In the genomic region with DNA sequence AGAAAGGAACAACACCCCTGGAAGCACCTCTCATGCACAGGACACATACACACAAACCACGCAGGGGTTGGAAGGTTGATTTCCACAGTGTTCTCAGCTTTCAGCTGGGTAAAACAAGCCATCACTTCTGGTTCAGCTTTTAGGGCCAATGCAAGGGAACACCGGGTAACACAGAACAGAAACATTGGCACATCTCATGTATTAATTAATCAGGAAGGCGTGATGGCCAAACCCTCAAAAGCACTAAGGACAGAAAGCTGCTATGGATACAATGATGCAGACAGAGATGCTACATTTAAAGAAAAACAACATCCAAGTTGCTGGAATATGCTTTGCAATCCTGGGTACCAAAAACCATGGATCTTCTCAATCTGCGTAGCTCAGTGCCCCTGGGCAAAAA, we compare ENCODE assay signal across 10 cellular contexts.
DNase-seq lines count a peak whose midpoint lies in the region; ATAC-seq, FAIRE-seq and TF ChIP-seq lines count a peak whose summit lies in the region.
"Had no signal": no experiment of that assay in that cellular context is flagged by ENCODE, and none has a peak within 500 bp of the region (broad histone marks: within the 10 kb centered on the region; RNA-seq: fewer than 3 reads in every experiment).

No MANE protein-coding gene starts in this region.

- CTCF ChIA-PET in BJ (lab: Yijun Ruan, JAX) (interaction anchor here (0.7 to 3.7 kb wide), 28 partner anchors 8 to 466 kb away, joined by 3 to 61 read pairs (median 6); partner anchors contain the start of genes BEND6 and DST), SK-N-SH (lab: Yijun Ruan, JAX) (interaction anchor here (0.6 to 6.4 kb wide), 30 partner anchors 10 to 524 kb away, joined by 3 to 120 read pairs (median 5); partner anchors contain the start of genes BEND6 and DST)

- H3K27me3 ChIP-seq in BJ (ENCODE audit: control insufficient read depth, insufficient read depth, low read length), result no peaks in the 10 kb centered on the region
- H3K27me3 ChIP-seq in SK-N-SH (ENCODE audit: insufficient read depth), result no peaks in the 10 kb centered on the region
- no peaks in the 10 kb centered on the region for H3K27me3 ChIP-seq in pancreas

- H3K36me3 ChIP-seq in BJ (ENCODE audit: control insufficient read depth, insufficient read depth, low read length) (no peaks in the 10 kb centered on the region), SK-N-SH (replicated peaks in 1 of 2; ENCODE audit: control insufficient read depth in 1 of 2, insufficient read depth in 2 of 2, low read length in 1 of 2) (peaks cover 4% of the 10 kb centered on the region in 2 experiments), pancreas (no peaks in the 10 kb centered on the region), kidney (ENCODE audit: control insufficient read depth in 1 of 2, insufficient read depth in 2 of 2, low read length in 2 of 2) (no peaks in the 10 kb centered on the region)

- peak overlapping the region; percentile 84 for H3K4me2 ChIP-seq in SK-N-SH

- POLR2A ChIA-PET in BJ (lab: Charles Lee) (interaction anchor here (0.5 to 0.8 kb wide), 3 partner anchors 124 to 624 kb away, joined by 3 to 6 read pairs (median 5); no protein-coding TSS in a partner anchor), SK-N-SH (lab: Yijun Ruan, JAX) (interaction anchor here (0.9 kb wide), 1 partner anchor 10 kb away, joined by 3 read pairs; no protein-coding TSS in a partner anchor)

- peak overlapping the region; percentile 86 to 92 for H3K27ac ChIP-seq in SK-N-SH (ENCODE audit: low read depth in 2 of 2, low read length in 1 of 2)
- H3K27ac ChIP-seq in pancreas, result no peak overlapping the region
- H3K27ac ChIP-seq in kidney (ENCODE audit: low read depth in 2 of 2, low read length in 2 of 2), result no peak overlapping the region
- H3K27ac ChIP-seq: SK-N-MC had no signal

- H3K4me3 ChIP-seq in BJ (ENCODE audit: low read depth, low read length) (peak overlapping the region; percentile 40), SK-N-SH (ENCODE audit: low read depth in 2 of 2, low read length in 1 of 2) (peak overlapping the region; percentile 57 to 73), pancreas (peak overlapping the region in 1 of 4 donors; percentile 39), kidney (ENCODE audit: low read length in 2 of 2) (peak overlapping the region in 1 of 2 donors; percentile 62)
- H3K4me3 ChIP-seq: SK-N-MC had no signal

- peaks cover 29% of the 10 kb centered on the region for H3F3A ChIP-seq in SK-N-SH (replicated peaks; ENCODE audit: insufficient read depth)

- ATAC-seq in pancreas, result peak in 3 of 4 donors; percentile 9 to 21 (median 16)

- intact Hi-C loops in pancreas (cut with DNase I) (no loop called here), kidney (cut with DNase I) (no loop called here)

- TF ChIP-seq CTCF in BJ (IDR thresholded peaks at IDR 0.05; ENCODE audit: insufficient read depth, low read depth, low read length) (no peak), SK-N-SH (IDR thresholded peaks at IDR 0.05) (no peak), pancreas (IDR thresholded peaks at IDR 0.05) (no peak), kidney (IDR thresholded peaks at IDR 0.05; ENCODE audit: borderline replicate concordance, extremely low read depth, insufficient read depth) (no peak)

- H4K20me1 ChIP-seq in SK-N-SH (ENCODE audit: insufficient read depth), result no peaks in the 10 kb centered on the region; the same call in 1 of the 2 replicates

- no peaks in the 10 kb centered on the region for H3K9me3 ChIP-seq in SK-N-SH
- H3K9me3 ChIP-seq in pancreas, result no peaks in the 10 kb centered on the region
- H3K9me3 ChIP-seq in kidney (ENCODE audit: control insufficient read depth in 1 of 2, low read length in 2 of 2), result no peaks in the 10 kb centered on the region

- no peak overlapping the region for H2AFZ ChIP-seq in SK-N-SH (ENCODE audit: low read depth)

- no peak for DNase-seq in BJ (ENCODE audit: low read depth)
- DNase-seq in SK-N-SH, result no peak
- peak; percentile 64 for DNase-seq in globus pallidus (ENCODE audit: low spot score)
- DNase-seq in pancreas, result no peak
- no peak for DNase-seq in HT-29 (ENCODE audit: low spot score)
- DNase-seq in HTR-8/SVneo (ENCODE audit: insufficient read length, low spot score), result no peak
- no peak for DNase-seq in activated CD8-positive, alpha-beta memory T cell treated with anti-CD3 and anti-CD28 coated beads, Interleukin-2, amount 50 U/mL, for 4 hours
- no peak for DNase-seq in kidney
- DNase-seq: DMS79 had no signal

- H3K4me1 ChIP-seq in SK-N-SH (ENCODE audit: control insufficient read depth in 1 of 2, insufficient read depth in 2 of 2, low read depth in 1 of 2, low read length in 1 of 2) (peaks cover 9 to 22% of the 10 kb centered on the region in 2 experiments; a peak in 3 of 4 replicates), pancreas (no peaks in the 10 kb centered on the region), kidney (ENCODE audit: control insufficient read depth in 1 of 2, insufficient read depth in 1 of 2, low read depth in 1 of 2, low read length in 2 of 2) (peaks cover 0 to 5% of the 10 kb centered on the region in 2 donors)

- H3K79me2 ChIP-seq in SK-N-SH (ENCODE audit: insufficient read depth), result peaks cover 79% of the 10 kb centered on the region

- H3K9me2 ChIP-seq in SK-N-SH, result no peaks in the 10 kb centered on the region

- FAIRE-seq in pancreas (lab: Jason Lieb, UNC) (no peak), HTR-8/SVneo (lab: Jason Lieb, UNC) (no peak), kidney (lab: Jason Lieb, UNC) (no peak)

- no peak for TF ChIP-seq RAD21 in SK-N-SH (IDR thresholded peaks at IDR 0.05; ENCODE audit: low read length)

- 31% methylated on average over 4 of the region's 4 CpGs for WGBS in SK-N-SH (ENCODE audit: low lambda C conversion rate)
- 55 to 62% methylated on average over 4 of the region's 4 CpGs for WGBS in pancreas, 2 donors

- no peak for TF ChIP-seq EP300 in SK-N-SH (IDR thresholded peaks at IDR 0.05; ENCODE audit: borderline replicate concordance in 1 of 2, low read depth in 1 of 2, low read length in 1 of 2)

- peak overlapping the region; percentile 72 for H3K9ac ChIP-seq in SK-N-SH
- no peak overlapping the region for H3K9ac ChIP-seq in kidney (ENCODE audit: low read length in 2 of 2)

TF ChIP-seq in SK-N-SH, 30 proteins besides CTCF, POLR2A, EP300 and RAD21:
- TF ChIP-seq TEAD4 (IDR thresholded peaks at IDR 0.05; ENCODE audit: borderline replicate concordance, insufficient read depth) (no peak), MEF2A (IDR thresholded peaks at IDR 0.05; ENCODE audit: borderline replicate concordance, low read depth) (no peak), FOXM1 (IDR thresholded peaks at IDR 0.05; ENCODE audit: low read depth) (no peak), RFX5 (IDR thresholded peaks at IDR 0.05; ENCODE audit: low read length) (no peak), TAF1 (IDR thresholded peaks at IDR 0.05; ENCODE audit: borderline replicate concordance, low read depth, low read length) (no peak), JUND (IDR thresholded peaks at IDR 0.05) (no peak), RXRA (IDR thresholded peaks at IDR 0.05; ENCODE audit: borderline replicate concordance, low read depth) (no peak), YY1 (IDR thresholded peaks at IDR 0.05; ENCODE audit: low read depth) (no peak), GABPA (IDR thresholded peaks at IDR 0.05; ENCODE audit: low read depth) (no peak), FOXJ3 (CRISPR knock-in tag; IDR thresholded peaks at IDR 0.05) (no peak), EZH2phosphoT487 (IDR thresholded peaks at IDR 0.05; ENCODE audit: borderline replicate concordance, low read depth) (no peak), NFIC (IDR thresholded peaks at IDR 0.05; ENCODE audit: borderline replicate concordance) (no peak), SMC3 (IDR thresholded peaks at IDR 0.05; ENCODE audit: low read depth, low read length) (no peak)

Comparison
In these comparisons a context has a peak if more than half of its experiments do, and no peak if none do; other contexts are left out.
1. H3K27ac ChIP-seq: peak in SK-N-SH (2 of 2); none in pancreas (0 of 4) and kidney (0 of 2).